Comparison of ENCODE assay signal across 11 cellular contexts in genomic region chr18:36499938-36500337, GRCh38.
DNase-seq lines count a peak whose midpoint lies in the region; ATAC-seq, FAIRE-seq and TF ChIP-seq lines count a peak whose summit lies in the region.
"Had no signal": no experiment of that assay in that cellular context is flagged by ENCODE, and none has a peak within 500 bp of the region (broad histone marks: within the 10 kb centered on the region; RNA-seq: fewer than 3 reads in every experiment).

No MANE protein-coding gene starts in this region.

- H3K4me2 ChIP-seq in Loucy (ENCODE audit: low read depth, low read length, poor library complexity, severe bottlenecking), result peak overlapping the region; percentile 69
- no peak overlapping the region for H3K4me2 ChIP-seq in osteoblast (ENCODE audit: insufficient read depth, low read length)

- TF ChIP-seq CTCF in Loucy (conservative IDR thresholded peaks at IDR 0.05; ENCODE audit: low read length) (no peak), osteoblast (IDR thresholded peaks at IDR 0.05; ENCODE audit: extremely low read depth, low read depth, low read length) (no peak)

- DNase-seq in GM19239 (ENCODE audit: insufficient read length, low spot score) (peak; percentile 17), osteoblast (ENCODE audit: insufficient read length, low spot score, missing footprints) (no peak), HK-2 (ENCODE audit: unreplicated experiment) (no peak), Ammon's horn (ENCODE audit: low spot score) (no peak), cortex of kidney (lab: John Stamatoyannopoulos, UW) (no peak)
- DNase-seq in stimulated activated CD4-positive, alpha-beta T cell treated with anti-CD3 and anti-CD28 coated beads, Interleukin-12 subunit alpha, Interleukin-12 subunit beta, amount 100 ng/mL, for 4 hours, result no peak
- DNase-seq: activated CD4-positive, alpha-beta memory T cell treated with anti-CD3 and anti-CD28 coated beads, Interleukin-2, amount 10 ng/mL, durations not matched to agents 7 days and 5 days; caudate nucleus had no signal

- peak; percentile 64 for FAIRE-seq in GM19239 (lab: Jason Lieb, UNC)

- H3K9me2 ChIP-seq in Loucy (replicated peaks; ENCODE audit: low read depth, low read length), result no peaks in the 10 kb centered on the region

- no peaks in the 10 kb centered on the region for H3K36me3 ChIP-seq in Loucy (ENCODE audit: insufficient read depth, low read length)
- H3K36me3 ChIP-seq in osteoblast (ENCODE audit: insufficient read depth, low read length), result no peaks in the 10 kb centered on the region

- no peaks in the 10 kb centered on the region for H3K27me3 ChIP-seq in Loucy (ENCODE audit: insufficient read depth, low read length, poor library complexity, severe bottlenecking)
- H3K27me3 ChIP-seq in osteoblast (ENCODE audit: insufficient read depth, low read length), result no peaks in the 10 kb centered on the region

- H3K9me3 ChIP-seq in Loucy (ENCODE audit: insufficient read depth, low read depth, low read length) (no peaks in the 10 kb centered on the region), osteoblast (ENCODE audit: low read depth, low read length) (no peaks in the 10 kb centered on the region)

- H3K4me1 ChIP-seq in Loucy (ENCODE audit: insufficient read depth, low read length, poor library complexity, severe bottlenecking), result peaks cover 39% of the 10 kb centered on the region
- no peaks in the 10 kb centered on the region for H3K4me1 ChIP-seq in osteoblast (ENCODE audit: insufficient read depth, low read length)
- H3K4me1 ChIP-seq: parathyroid adenoma had no signal

- H3K9ac ChIP-seq in Loucy (ENCODE audit: low read depth, low read length, poor library complexity, severe bottlenecking), result no peak overlapping the region
- H3K9ac ChIP-seq: parathyroid adenoma had no signal

- H3F3A ChIP-seq in Loucy (ENCODE audit: low read depth), result no peaks in the 10 kb centered on the region

- H3K4me3 ChIP-seq in Loucy (ENCODE audit: low read length, poor library complexity, severe bottlenecking) (peak overlapping the region; percentile 31), osteoblast (ENCODE audit: insufficient read depth, low read length) (no peak overlapping the region)

- H4K20me1 ChIP-seq in Loucy (ENCODE audit: insufficient read depth, low read length, poor library complexity, severe bottlenecking) (no peaks in the 10 kb centered on the region), osteoblast (ENCODE audit: insufficient read depth, low read length) (no peaks in the 10 kb centered on the region)

- no peaks in the 10 kb centered on the region for H3K79me2 ChIP-seq in Loucy (ENCODE audit: insufficient read depth, low read length)
- H3K79me2 ChIP-seq in osteoblast (ENCODE audit: insufficient read depth, low read length), result no peaks in the 10 kb centered on the region
- H3K79me2 ChIP-seq: parathyroid adenoma had no signal

- H2AFZ ChIP-seq in Loucy (ENCODE audit: low read length), result peak overlapping the region; percentile 73; the same call in 1 of the 2 replicates
- peak overlapping the region; percentile 6 for H2AFZ ChIP-seq in osteoblast (ENCODE audit: low read length)
- H2AFZ ChIP-seq: parathyroid adenoma had no signal

- no peak overlapping the region for H3K27ac ChIP-seq in osteoblast (ENCODE audit: low read depth, low read length)
- H3K27ac ChIP-seq: parathyroid adenoma had no signal

- peak; percentile 76 for ATAC-seq in HG02798 (IDR thresholded peaks at IDR 0.05; ENCODE audit: poor library complexity, unreplicated experiment)
